ENCODE assay signal across 1 cellular context in the genomic region with DNA sequence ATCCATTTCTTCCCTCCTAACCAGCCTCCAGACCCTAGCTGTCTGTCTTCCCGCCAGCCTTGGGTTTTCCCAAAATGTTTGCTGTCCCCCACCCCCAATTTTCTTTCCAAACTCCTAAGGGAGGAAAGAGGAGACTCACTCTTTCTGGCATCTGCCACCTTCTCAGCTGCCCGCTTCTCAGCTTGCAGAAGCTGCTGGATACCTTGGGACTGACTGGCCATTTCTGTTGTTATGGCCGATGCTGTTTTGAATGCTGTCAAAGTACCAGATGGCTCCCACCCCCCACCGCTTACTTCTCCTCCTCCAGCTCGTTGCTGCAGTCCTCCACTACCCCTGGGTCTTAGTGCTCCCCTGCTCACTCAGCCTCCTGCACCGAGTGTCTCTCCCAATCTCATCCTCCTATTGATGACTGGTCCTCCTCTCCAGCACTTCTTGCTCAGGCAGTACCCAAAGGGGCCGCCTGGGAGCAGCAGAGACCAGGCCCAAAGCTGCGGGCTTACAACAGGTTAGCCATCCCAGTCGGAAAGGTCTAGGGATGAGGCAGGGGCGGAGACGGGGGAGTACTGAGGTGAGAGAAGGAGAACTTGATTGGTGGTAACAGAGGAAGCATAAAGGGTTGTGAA.
TF ChIP-seq lines count a peak whose summit lies in the region.

A gene (minus strand): TSS at position 270 of the 623 bp plus-strand sequence. CDS start 49 bp downstream, at position 221.

TF ChIP-seq in HepG2, 621 proteins besides CTCF, POLR2A, EP300 and RAD21 (continued from another document and continues in another):
- TF ChIP-seq, protein P1, sequence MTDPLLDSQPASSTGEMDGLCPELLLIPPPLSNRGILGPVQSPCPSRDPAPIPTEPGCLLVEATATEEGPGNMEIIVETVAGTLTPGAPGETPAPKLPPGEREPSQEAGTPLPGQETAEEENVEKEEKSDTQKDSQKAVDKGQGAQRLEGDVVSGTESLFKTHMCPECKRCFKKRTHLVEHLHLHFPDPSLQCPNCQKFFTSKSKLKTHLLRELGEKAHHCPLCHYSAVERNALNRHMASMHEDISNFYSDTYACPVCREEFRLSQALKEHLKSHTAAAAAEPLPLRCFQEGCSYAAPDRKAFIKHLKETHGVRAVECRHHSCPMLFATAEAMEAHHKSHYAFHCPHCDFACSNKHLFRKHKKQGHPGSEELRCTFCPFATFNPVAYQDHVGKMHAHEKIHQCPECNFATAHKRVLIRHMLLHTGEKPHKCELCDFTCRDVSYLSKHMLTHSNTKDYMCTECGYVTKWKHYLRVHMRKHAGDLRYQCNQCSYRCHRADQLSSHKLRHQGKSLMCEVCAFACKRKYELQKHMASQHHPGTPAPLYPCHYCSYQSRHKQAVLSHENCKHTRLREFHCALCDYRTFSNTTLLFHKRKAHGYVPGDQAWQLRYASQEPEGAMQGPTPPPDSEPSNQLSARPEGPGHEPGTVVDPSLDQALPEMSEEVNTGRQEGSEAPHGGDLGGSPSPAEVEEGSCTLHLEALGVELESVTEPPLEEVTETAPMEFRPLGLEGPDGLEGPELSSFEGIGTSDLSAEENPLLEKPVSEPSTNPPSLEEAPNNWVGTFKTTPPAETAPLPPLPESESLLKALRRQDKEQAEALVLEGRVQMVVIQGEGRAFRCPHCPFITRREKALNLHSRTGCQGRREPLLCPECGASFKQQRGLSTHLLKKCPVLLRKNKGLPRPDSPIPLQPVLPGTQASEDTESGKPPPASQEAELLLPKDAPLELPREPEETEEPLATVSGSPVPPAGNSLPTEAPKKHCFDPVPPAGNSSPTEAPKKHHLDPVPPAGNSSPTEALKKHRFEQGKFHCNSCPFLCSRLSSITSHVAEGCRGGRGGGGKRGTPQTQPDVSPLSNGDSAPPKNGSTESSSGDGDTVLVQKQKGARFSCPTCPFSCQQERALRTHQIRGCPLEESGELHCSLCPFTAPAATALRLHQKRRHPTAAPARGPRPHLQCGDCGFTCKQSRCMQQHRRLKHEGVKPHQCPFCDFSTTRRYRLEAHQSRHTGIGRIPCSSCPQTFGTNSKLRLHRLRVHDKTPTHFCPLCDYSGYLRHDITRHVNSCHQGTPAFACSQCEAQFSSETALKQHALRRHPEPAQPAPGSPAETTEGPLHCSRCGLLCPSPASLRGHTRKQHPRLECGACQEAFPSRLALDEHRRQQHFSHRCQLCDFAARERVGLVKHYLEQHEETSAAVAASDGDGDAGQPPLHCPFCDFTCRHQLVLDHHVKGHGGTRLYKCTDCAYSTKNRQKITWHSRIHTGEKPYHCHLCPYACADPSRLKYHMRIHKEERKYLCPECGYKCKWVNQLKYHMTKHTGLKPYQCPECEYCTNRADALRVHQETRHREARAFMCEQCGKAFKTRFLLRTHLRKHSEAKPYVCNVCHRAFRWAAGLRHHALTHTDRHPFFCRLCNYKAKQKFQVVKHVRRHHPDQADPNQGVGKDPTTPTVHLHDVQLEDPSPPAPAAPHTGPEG (CRISPR knock-in tag; IDR thresholded peaks at IDR 0.05): no peak
- TF ChIP-seq, protein P2, sequence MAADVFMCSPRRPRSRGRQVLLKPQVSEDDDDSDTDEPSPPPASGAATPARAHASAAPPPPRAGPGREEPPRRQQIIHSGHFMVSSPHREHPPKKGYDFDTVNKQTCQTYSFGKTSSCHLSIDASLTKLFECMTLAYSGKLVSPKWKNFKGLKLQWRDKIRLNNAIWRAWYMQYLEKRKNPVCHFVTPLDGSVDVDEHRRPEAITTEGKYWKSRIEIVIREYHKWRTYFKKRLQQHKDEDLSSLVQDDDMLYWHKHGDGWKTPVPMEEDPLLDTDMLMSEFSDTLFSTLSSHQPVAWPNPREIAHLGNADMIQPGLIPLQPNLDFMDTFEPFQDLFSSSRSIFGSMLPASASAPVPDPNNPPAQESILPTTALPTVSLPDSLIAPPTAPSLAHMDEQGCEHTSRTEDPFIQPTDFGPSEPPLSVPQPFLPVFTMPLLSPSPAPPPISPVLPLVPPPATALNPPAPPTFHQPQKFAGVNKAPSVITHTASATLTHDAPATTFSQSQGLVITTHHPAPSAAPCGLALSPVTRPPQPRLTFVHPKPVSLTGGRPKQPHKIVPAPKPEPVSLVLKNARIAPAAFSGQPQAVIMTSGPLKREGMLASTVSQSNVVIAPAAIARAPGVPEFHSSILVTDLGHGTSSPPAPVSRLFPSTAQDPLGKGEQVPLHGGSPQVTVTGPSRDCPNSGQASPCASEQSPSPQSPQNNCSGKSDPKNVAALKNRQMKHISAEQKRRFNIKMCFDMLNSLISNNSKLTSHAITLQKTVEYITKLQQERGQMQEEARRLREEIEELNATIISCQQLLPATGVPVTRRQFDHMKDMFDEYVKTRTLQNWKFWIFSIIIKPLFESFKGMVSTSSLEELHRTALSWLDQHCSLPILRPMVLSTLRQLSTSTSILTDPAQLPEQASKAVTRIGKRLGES (CRISPR knock-in tag; IDR thresholded peaks at IDR 0.05; ENCODE audit: borderline replicate concordance): no peak
- TF ChIP-seq WIZ (CRISPR knock-in tag; IDR thresholded peaks at IDR 0.05): no peak
- TF ChIP-seq KLF16 (CRISPR knock-in tag; IDR thresholded peaks at IDR 0.05): peak in 1 of 2 experiments; percentile 30; a peak in 1 of 4 replicates
- TF ChIP-seq DNMT3B (CRISPR knock-in tag; conservative IDR thresholded peaks at IDR 0.05): no peak
- no peak for TF ChIP-seq ZNF225 (CRISPR knock-in tag; IDR thresholded peaks at IDR 0.05)
- TF ChIP-seq ZFP36L2 (CRISPR knock-in tag; IDR thresholded peaks at IDR 0.05): no peak
- TF ChIP-seq, protein P3, sequence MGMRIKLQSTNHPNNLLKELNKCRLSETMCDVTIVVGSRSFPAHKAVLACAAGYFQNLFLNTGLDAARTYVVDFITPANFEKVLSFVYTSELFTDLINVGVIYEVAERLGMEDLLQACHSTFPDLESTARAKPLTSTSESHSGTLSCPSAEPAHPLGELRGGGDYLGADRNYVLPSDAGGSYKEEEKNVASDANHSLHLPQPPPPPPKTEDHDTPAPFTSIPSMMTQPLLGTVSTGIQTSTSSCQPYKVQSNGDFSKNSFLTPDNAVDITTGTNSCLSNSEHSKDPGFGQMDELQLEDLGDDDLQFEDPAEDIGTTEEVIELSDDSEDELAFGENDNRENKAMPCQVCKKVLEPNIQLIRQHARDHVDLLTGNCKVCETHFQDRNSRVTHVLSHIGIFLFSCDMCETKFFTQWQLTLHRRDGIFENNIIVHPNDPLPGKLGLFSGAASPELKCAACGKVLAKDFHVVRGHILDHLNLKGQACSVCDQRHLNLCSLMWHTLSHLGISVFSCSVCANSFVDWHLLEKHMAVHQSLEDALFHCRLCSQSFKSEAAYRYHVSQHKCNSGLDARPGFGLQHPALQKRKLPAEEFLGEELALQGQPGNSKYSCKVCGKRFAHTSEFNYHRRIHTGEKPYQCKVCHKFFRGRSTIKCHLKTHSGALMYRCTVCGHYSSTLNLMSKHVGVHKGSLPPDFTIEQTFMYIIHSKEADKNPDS (CRISPR knock-in tag; IDR thresholded peaks at IDR 0.05): peak; percentile 75; the same call in 1 of the 2 replicates
- TF ChIP-seq ZNF564 (CRISPR knock-in tag; IDR thresholded peaks at IDR 0.05): no peak
- TF ChIP-seq ELF3 (CRISPR knock-in tag; IDR thresholded peaks at IDR 0.05): peak; percentile 49; the same call in 1 of the 2 replicates
- peak; percentile 24; the same call in 1 of the 2 replicates for TF ChIP-seq TGIF2 (CRISPR knock-in tag; IDR thresholded peaks at IDR 0.05)
- TF ChIP-seq HOXA9 (CRISPR knock-in tag; IDR thresholded peaks at IDR 0.05; ENCODE audit: borderline replicate concordance): no peak
- TF ChIP-seq DNMT1 (CRISPR knock-in tag; IDR thresholded peaks at IDR 0.05): no peak
- no peak for TF ChIP-seq ZNF737 (CRISPR knock-in tag; IDR thresholded peaks at IDR 0.05; ENCODE audit: borderline replicate concordance)
- TF ChIP-seq FOSL1 (CRISPR knock-in tag; IDR thresholded peaks at IDR 0.05; ENCODE audit: borderline replicate concordance): no peak
- TF ChIP-seq, protein P4, sequence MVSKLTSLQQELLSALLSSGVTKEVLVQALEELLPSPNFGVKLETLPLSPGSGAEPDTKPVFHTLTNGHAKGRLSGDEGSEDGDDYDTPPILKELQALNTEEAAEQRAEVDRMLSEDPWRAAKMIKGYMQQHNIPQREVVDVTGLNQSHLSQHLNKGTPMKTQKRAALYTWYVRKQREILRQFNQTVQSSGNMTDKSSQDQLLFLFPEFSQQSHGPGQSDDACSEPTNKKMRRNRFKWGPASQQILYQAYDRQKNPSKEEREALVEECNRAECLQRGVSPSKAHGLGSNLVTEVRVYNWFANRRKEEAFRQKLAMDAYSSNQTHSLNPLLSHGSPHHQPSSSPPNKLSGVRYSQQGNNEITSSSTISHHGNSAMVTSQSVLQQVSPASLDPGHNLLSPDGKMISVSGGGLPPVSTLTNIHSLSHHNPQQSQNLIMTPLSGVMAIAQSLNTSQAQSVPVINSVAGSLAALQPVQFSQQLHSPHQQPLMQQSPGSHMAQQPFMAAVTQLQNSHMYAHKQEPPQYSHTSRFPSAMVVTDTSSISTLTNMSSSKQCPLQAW (CRISPR knock-in tag; IDR thresholded peaks at IDR 0.05): peak; percentile 91
- TF ChIP-seq ZNF674 (CRISPR knock-in tag; IDR thresholded peaks at IDR 0.05; ENCODE audit: low read depth): no peak
- no peak for TF ChIP-seq ZNF577 (CRISPR knock-in tag; IDR thresholded peaks at IDR 0.05; ENCODE audit: borderline replicate concordance, low read depth)
- no peak for TF ChIP-seq MEIS2 (CRISPR knock-in tag; IDR thresholded peaks at IDR 0.05)
- TF ChIP-seq, protein P5, sequence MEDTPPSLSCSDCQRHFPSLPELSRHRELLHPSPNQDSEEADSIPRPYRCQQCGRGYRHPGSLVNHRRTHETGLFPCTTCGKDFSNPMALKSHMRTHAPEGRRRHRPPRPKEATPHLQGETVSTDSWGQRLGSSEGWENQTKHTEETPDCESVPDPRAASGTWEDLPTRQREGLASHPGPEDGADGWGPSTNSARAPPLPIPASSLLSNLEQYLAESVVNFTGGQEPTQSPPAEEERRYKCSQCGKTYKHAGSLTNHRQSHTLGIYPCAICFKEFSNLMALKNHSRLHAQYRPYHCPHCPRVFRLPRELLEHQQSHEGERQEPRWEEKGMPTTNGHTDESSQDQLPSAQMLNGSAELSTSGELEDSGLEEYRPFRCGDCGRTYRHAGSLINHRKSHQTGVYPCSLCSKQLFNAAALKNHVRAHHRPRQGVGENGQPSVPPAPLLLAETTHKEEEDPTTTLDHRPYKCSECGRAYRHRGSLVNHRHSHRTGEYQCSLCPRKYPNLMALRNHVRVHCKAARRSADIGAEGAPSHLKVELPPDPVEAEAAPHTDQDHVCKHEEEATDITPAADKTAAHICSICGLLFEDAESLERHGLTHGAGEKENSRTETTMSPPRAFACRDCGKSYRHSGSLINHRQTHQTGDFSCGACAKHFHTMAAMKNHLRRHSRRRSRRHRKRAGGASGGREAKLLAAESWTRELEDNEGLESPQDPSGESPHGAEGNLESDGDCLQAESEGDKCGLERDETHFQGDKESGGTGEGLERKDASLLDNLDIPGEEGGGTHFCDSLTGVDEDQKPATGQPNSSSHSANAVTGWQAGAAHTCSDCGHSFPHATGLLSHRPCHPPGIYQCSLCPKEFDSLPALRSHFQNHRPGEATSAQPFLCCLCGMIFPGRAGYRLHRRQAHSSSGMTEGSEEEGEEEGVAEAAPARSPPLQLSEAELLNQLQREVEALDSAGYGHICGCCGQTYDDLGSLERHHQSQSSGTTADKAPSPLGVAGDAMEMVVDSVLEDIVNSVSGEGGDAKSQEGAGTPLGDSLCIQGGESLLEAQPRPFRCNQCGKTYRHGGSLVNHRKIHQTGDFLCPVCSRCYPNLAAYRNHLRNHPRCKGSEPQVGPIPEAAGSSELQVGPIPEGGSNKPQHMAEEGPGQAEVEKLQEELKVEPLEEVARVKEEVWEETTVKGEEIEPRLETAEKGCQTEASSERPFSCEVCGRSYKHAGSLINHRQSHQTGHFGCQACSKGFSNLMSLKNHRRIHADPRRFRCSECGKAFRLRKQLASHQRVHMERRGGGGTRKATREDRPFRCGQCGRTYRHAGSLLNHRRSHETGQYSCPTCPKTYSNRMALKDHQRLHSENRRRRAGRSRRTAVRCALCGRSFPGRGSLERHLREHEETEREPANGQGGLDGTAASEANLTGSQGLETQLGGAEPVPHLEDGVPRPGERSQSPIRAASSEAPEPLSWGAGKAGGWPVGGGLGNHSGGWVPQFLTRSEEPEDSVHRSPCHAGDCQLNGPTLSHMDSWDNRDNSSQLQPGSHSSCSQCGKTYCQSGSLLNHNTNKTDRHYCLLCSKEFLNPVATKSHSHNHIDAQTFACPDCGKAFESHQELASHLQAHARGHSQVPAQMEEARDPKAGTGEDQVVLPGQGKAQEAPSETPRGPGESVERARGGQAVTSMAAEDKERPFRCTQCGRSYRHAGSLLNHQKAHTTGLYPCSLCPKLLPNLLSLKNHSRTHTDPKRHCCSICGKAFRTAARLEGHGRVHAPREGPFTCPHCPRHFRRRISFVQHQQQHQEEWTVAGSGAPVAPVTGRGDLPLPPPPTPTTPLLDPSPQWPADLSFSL (CRISPR knock-in tag; IDR thresholded peaks at IDR 0.05): no peak
- peak; percentile 8 for TF ChIP-seq NR2F6 (IDR thresholded peaks at IDR 0.05)
- peak; percentile 65; the same call in 1 of the 2 replicates for TF ChIP-seq NR2F6 (CRISPR knock-in tag; IDR thresholded peaks at IDR 0.05)
- no peak for TF ChIP-seq IKZF4 (CRISPR knock-in tag; IDR thresholded peaks at IDR 0.05; ENCODE audit: borderline replicate concordance, low read depth, not compliant biosample characterization)
- no peak for TF ChIP-seq HOXA5 (CRISPR knock-in tag; IDR thresholded peaks at IDR 0.05)
- TF ChIP-seq, protein P6, sequence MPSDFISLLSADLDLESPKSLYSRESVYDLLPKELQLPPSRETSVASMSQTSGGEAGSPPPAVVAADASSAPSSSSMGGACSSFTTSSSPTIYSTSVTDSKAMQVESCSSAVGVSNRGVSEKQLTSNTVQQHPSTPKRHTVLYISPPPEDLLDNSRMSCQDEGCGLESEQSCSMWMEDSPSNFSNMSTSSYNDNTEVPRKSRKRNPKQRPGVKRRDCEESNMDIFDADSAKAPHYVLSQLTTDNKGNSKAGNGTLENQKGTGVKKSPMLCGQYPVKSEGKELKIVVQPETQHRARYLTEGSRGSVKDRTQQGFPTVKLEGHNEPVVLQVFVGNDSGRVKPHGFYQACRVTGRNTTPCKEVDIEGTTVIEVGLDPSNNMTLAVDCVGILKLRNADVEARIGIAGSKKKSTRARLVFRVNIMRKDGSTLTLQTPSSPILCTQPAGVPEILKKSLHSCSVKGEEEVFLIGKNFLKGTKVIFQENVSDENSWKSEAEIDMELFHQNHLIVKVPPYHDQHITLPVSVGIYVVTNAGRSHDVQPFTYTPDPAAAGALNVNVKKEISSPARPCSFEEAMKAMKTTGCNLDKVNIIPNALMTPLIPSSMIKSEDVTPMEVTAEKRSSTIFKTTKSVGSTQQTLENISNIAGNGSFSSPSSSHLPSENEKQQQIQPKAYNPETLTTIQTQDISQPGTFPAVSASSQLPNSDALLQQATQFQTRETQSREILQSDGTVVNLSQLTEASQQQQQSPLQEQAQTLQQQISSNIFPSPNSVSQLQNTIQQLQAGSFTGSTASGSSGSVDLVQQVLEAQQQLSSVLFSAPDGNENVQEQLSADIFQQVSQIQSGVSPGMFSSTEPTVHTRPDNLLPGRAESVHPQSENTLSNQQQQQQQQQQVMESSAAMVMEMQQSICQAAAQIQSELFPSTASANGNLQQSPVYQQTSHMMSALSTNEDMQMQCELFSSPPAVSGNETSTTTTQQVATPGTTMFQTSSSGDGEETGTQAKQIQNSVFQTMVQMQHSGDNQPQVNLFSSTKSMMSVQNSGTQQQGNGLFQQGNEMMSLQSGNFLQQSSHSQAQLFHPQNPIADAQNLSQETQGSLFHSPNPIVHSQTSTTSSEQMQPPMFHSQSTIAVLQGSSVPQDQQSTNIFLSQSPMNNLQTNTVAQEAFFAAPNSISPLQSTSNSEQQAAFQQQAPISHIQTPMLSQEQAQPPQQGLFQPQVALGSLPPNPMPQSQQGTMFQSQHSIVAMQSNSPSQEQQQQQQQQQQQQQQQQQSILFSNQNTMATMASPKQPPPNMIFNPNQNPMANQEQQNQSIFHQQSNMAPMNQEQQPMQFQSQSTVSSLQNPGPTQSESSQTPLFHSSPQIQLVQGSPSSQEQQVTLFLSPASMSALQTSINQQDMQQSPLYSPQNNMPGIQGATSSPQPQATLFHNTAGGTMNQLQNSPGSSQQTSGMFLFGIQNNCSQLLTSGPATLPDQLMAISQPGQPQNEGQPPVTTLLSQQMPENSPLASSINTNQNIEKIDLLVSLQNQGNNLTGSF (CRISPR knock-in tag; IDR thresholded peaks at IDR 0.05): no peak
